Comparison of ENCODE assay signal across 8 cellular contexts in genomic region chr10:62016477-62017140, GRCh38.
A peak's percentile ranks its signal among the peaks of the same experiment; 100 is the strongest.
DNase-seq lines count a peak whose midpoint lies in the region; ATAC-seq and TF ChIP-seq lines count a peak whose summit lies in the region.

No MANE protein-coding gene starts in this region.

- H3K9me3 Mint-ChIP-seq in mesothelial cell of epicardium: no peaks in the 10 kb centered on the region

- no peak overlapping the region for H3K4me3 ChIP-seq in NB4 (ENCODE audit: low read depth, low read length)

- no peak overlapping the region for H3K4me3 Mint-ChIP-seq in mesothelial cell of epicardium

- POLR2A ChIA-PET in GM10248 (lab: Yijun Ruan, JAX): no interaction called here

- TF ChIP-seq CTCF in GM10248 (IDR thresholded peaks at IDR 0.05; ENCODE audit: control extremely low read depth, extremely low read depth, low read depth, missing control alignments) (no peak), NB4 (IDR thresholded peaks at IDR 0.05; ENCODE audit: low read depth, low read length) (no peak), mesothelial cell of epicardium (IDR thresholded peaks at IDR 0.05; ENCODE audit: unreplicated experiment) (no peak)

- H3K4me1 Mint-ChIP-seq in mesothelial cell of epicardium: peaks cover 51% of the 10 kb centered on the region

- peak; percentile 52 for ATAC-seq in GM21529 (IDR thresholded peaks at IDR 0.05; ENCODE audit: unreplicated experiment)

- DNase-seq in GM10248 (ENCODE audit: extremely low spot score) (peak; percentile 20), NB4 (ENCODE audit: low read depth) (peak; percentile 54), mesothelial cell of epicardium (ENCODE audit: low spot score in 2 of 2, unreplicated experiment in 2 of 2) (no peak), NCI-H187 (lab: John Stamatoyannopoulos, UW) (no peak), dermis blood vessel endothelial cell (no peak), NCI-H2171 treated with DMSO at 0.1 percent for 48 hours (lab: John Stamatoyannopoulos, UW) (no peak)
- DNase-seq in activated CD4-positive, CD25-positive, alpha-beta regulatory T cell treated with anti-CD3 and anti-CD28 coated beads, Interleukin-2, amount 50 U/mL, for 72 hours: no peak

- H3K27me3 Mint-ChIP-seq in mesothelial cell of epicardium (ENCODE audit: low read depth): no peaks in the 10 kb centered on the region

- peaks cover 13% of the 10 kb centered on the region for H3K36me3 Mint-ChIP-seq in mesothelial cell of epicardium

- H3K27ac Mint-ChIP-seq in mesothelial cell of epicardium: peak overlapping the region; percentile 81

- no peak for TF ChIP-seq POLR2A in NB4 (IDR thresholded peaks at IDR 0.05; ENCODE audit: extremely low read depth, insufficient read length)

- CTCF ChIA-PET in GM10248 (lab: Yijun Ruan, JAX): interaction anchor here (1.9 kb wide), 1 partner anchor 53 kb away, joined by 4 read pairs; no protein-coding TSS in a partner anchor

Comparison
In these comparisons a context has a peak if more than half of its experiments do, and no peak if none do; other contexts are left out.
1. DNase-seq: peak in GM10248 (single experiment) and NB4 (single experiment); none in mesothelial cell of epicardium (0 of 2), NCI-H187 (0 of 2), dermis blood vessel endothelial cell (single experiment), activated CD4-positive, CD25-positive, alpha-beta regulatory T cell treated with anti-CD3 and anti-CD28 coated beads, Interleukin-2, amount 50 U/mL, for 72 hours (single experiment) and NCI-H2171 treated with DMSO at 0.1 percent for 48 hours (single experiment).